15 cellular contexts compared by ENCODE assay signal in the genomic region with DNA sequence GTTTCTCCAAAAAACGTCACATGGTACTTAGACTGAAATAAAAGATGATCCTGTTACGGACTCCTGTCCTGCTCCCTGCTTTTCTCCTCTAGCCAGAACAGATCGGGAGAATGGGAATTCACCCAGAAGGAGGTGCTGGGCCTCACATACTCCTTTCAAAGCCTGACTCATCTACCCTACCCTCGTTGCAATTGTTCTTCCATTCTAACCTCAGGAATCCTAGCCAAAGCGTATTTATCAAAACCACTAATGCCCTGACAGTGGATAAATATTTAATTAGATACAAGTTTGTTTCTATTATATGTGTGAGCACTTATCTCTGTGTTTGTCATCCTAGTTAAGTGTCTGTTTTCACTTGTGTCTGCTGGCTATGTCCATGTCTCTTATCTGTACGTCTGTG. TPM values are rescaled to one million over a fixed set of nuclear protein-coding genes. Genes with fewer than 3 reads are reported as not detected.
DNase-seq lines count a peak whose midpoint lies in the region; ATAC-seq and TF ChIP-seq lines count a peak whose summit lies in the region.
"Had no signal": no experiment of that assay in that cellular context is flagged by ENCODE, and none has a peak within 500 bp of the region (broad histone marks: within the 10 kb centered on the region; RNA-seq: fewer than 3 reads in every experiment).

No MANE protein-coding gene starts in this region.

- TF ChIP-seq CTCF in fibroblast of lung (conservative IDR thresholded peaks at IDR 0.05 in 1 of 2, IDR thresholded peaks at IDR 0.05 in 1 of 2; ENCODE audit: low read depth in 1 of 2, low read length in 2 of 2) (no peak), smooth muscle cell (IDR thresholded peaks at IDR 0.05; ENCODE audit: borderline replicate concordance, insufficient read depth, poor library complexity, severe bottlenecking) (no peak)

- H3K4me1 Mint-ChIP-seq in activated T-cell treated with anti-CD3 and anti-CD28 coated beads, Interleukin-2, amount 50 U/mL, for 72 hours (ENCODE audit: low read depth): no peaks in the 10 kb centered on the region

- H3K36me3 Mint-ChIP-seq in activated T-cell treated with anti-CD3 and anti-CD28 coated beads, Interleukin-2, amount 50 U/mL, for 72 hours (ENCODE audit: insufficient read depth in 2 of 2): no peaks in the 10 kb centered on the region

- no peak overlapping the region for H3K9ac ChIP-seq in fibroblast of lung (ENCODE audit: insufficient read depth, low read length)
- H3K9ac ChIP-seq in smooth muscle cell (ENCODE audit: low read depth): no peak overlapping the region

- H2AFZ ChIP-seq in fibroblast of lung (ENCODE audit: low read length) (no peak overlapping the region), smooth muscle cell (ENCODE audit: low read depth) (no peak overlapping the region)

- H3K4me1 ChIP-seq in fibroblast of lung (ENCODE audit: control insufficient read depth, extremely low read depth, insufficient read depth, low read length) (no peaks in the 10 kb centered on the region), smooth muscle cell (ENCODE audit: low read depth) (no peaks in the 10 kb centered on the region)
- H3K4me1 ChIP-seq: pancreas had no signal

- H3K9me3 Mint-ChIP-seq in activated T-cell treated with anti-CD3 and anti-CD28 coated beads, Interleukin-2, amount 50 U/mL, for 72 hours: no peaks in the 10 kb centered on the region
- H3K9me3 Mint-ChIP-seq: activated naive CD4-positive, alpha-beta T cell treated with anti-CD3 and anti-CD28 coated beads, Interleukin-2, amount 50 U/mL, for 24 hours; CD4-positive, alpha-beta memory T cell had no signal

- H3K4me2 ChIP-seq in fibroblast of lung (ENCODE audit: extremely low read depth, insufficient read depth, low read length) (no peak overlapping the region), smooth muscle cell (peak overlapping the region; percentile 17)

- WGBS in smooth muscle cell (ENCODE audit: low lambda C conversion rate): 30% methylated on average over 6 of the region's 6 CpGs

- no peaks in the 10 kb centered on the region for H3K79me2 ChIP-seq in fibroblast of lung (ENCODE audit: control insufficient read depth, insufficient read depth, low read length)
- no peaks in the 10 kb centered on the region for H3K79me2 ChIP-seq in smooth muscle cell (ENCODE audit: low read depth)

- H3F3A ChIP-seq in smooth muscle cell (ENCODE audit: low read depth): no peaks in the 10 kb centered on the region

- H4K20me1 ChIP-seq in fibroblast of lung (ENCODE audit: control insufficient read depth, extremely low read depth, insufficient read depth, low read length): no peaks in the 10 kb centered on the region
- no peaks in the 10 kb centered on the region for H4K20me1 ChIP-seq in smooth muscle cell (ENCODE audit: low read depth)

- DNase-seq in GM04503 (ENCODE audit: low read depth) (peak; percentile 20), RPMI7951 (ENCODE audit: low read depth) (peak; percentile 28), fibroblast of lung (ENCODE audit: low read depth in 2 of 2) (peak; percentile 22 to 83), smooth muscle cell (lab: John Stamatoyannopoulos, UW; ENCODE audit: unreplicated experiment) (no peak)
- DNase-seq in activated T-cell treated with anti-CD3 and anti-CD28 coated beads, Interleukin-2, amount 50 U/mL, for 72 hours: no peak
- DNase-seq: MM.1S; NCI-H2081 treated with DMSO at 0.1 percent for 48 hours; NCI-H774; spleen; stimulated activated naive CD8-positive, alpha-beta T cell treated with anti-CD3 and anti-CD28 coated beads, Interleukin-15, Interleukin-2, amounts not matched to agents 100 U/mL and 50 U/mL, for 24 hours had no signal

- no peak for ATAC-seq in activated T-cell treated with anti-CD3 and anti-CD28 coated beads, Interleukin-2, amount 50 U/mL, for 72 hours (replicated peaks in 1 of 2)
- ATAC-seq in HG02938 (IDR thresholded peaks at IDR 0.05; ENCODE audit: unreplicated experiment): no peak
- ATAC-seq in GM18870 (IDR thresholded peaks at IDR 0.05; ENCODE audit: unreplicated experiment): no peak

- H3K27me3 Mint-ChIP-seq in activated T-cell treated with anti-CD3 and anti-CD28 coated beads, Interleukin-2, amount 50 U/mL, for 72 hours (ENCODE audit: low read depth): peaks cover 7% of the 10 kb centered on the region
- H3K27me3 Mint-ChIP-seq: activated naive CD4-positive, alpha-beta T cell treated with anti-CD3 and anti-CD28 coated beads, Interleukin-2, amount 50 U/mL, for 24 hours; CD4-positive, alpha-beta memory T cell had no signal

- no peaks in the 10 kb centered on the region for H3K9me3 ChIP-seq in fibroblast of lung (ENCODE audit: control insufficient read depth, insufficient read depth, low read depth, low read length)
- H3K9me3 ChIP-seq in smooth muscle cell (replicated peaks; ENCODE audit: low read depth): no peaks in the 10 kb centered on the region
- H3K9me3 ChIP-seq: pancreas, spleen had no signal

- H3K27me3 ChIP-seq in fibroblast of lung (ENCODE audit: control insufficient read depth, insufficient read depth, low read length) (peaks cover 11% of the 10 kb centered on the region), smooth muscle cell (ENCODE audit: low read depth) (peaks cover 32% of the 10 kb centered on the region)
- H3K27me3 ChIP-seq: pancreas, spleen had no signal

- H3K4me3 Mint-ChIP-seq in activated T-cell treated with anti-CD3 and anti-CD28 coated beads, Interleukin-2, amount 50 U/mL, for 72 hours: no peak overlapping the region
- H3K4me3 Mint-ChIP-seq: activated naive CD4-positive, alpha-beta T cell treated with anti-CD3 and anti-CD28 coated beads, Interleukin-2, amount 50 U/mL, for 24 hours; CD4-positive, alpha-beta memory T cell had no signal

- H3K4me3 ChIP-seq in fibroblast of lung (replicated peaks in 1 of 4; ENCODE audit: control extremely low read depth in 1 of 4, insufficient read depth in 1 of 4, low read depth in 3 of 4, low read length in 4 of 4): no peak overlapping the region
- H3K4me3 ChIP-seq in smooth muscle cell: no peak overlapping the region
- H3K4me3 ChIP-seq: pancreas, spleen had no signal

- H3K36me3 ChIP-seq in fibroblast of lung (ENCODE audit: control insufficient read depth, insufficient read depth, low read length): no peaks in the 10 kb centered on the region
- no peaks in the 10 kb centered on the region for H3K36me3 ChIP-seq in smooth muscle cell (ENCODE audit: low read depth)
- H3K36me3 ChIP-seq: pancreas had no signal

- no peak overlapping the region for H3K27ac Mint-ChIP-seq in activated T-cell treated with anti-CD3 and anti-CD28 coated beads, Interleukin-2, amount 50 U/mL, for 72 hours
- H3K27ac Mint-ChIP-seq: activated naive CD4-positive, alpha-beta T cell treated with anti-CD3 and anti-CD28 coated beads, Interleukin-2, amount 50 U/mL, for 24 hours; CD4-positive, alpha-beta memory T cell had no signal

- H3K27ac ChIP-seq in fibroblast of lung (ENCODE audit: insufficient read depth, low read length) (no peak overlapping the region), smooth muscle cell (ENCODE audit: low read depth) (peak overlapping the region; percentile 54)
- H3K27ac ChIP-seq: pancreas, spleen had no signal

RNA-seq across cellular contexts. Expression of gene ZCWPW1, which starts 21.7 kb away (rescaled TPM):
- total RNA-seq in RPMI7951 (2014; rRNA removed; shearing (Covaris generic)): 0.20 and 3.7 TPM in 2 replicates
- 2.8 and 4.1 TPM in 2 replicates for total RNA-seq in fibroblast of lung
- polyA plus RNA-seq in fibroblast of lung: 0.64 and 1.1 TPM in 2 replicates
- 1.5 and 2.4 TPM in 2 replicates for polyA plus RNA-seq in fibroblast of lung (2012)
- not detected in 2 replicates for polyA minus RNA-seq in fibroblast of lung (ENCODE audit: low replicate concordance)
- total RNA-seq in smooth muscle cell: 0.27 and 5.3 TPM in 2 replicates
- 3.8 and 3.9 TPM in 2 replicates for polyA plus RNA-seq in smooth muscle cell
- total RNA-seq in activated T-cell treated with anti-CD3 and anti-CD28 coated beads, Interleukin-2, amount 50 U/mL, for 72 hours: 1 to 10 TPM; 5.9 to 6.5 TPM

RNA-seq across cellular contexts. Expression of gene MEPCE, which starts 22.9 kb away (rescaled TPM):
- total RNA-seq in RPMI7951 (2014; rRNA removed; shearing (Covaris generic)): 22.2 and 22.5 TPM in 2 replicates
- total RNA-seq in fibroblast of lung (24.4 and 26.6 TPM in 2 replicates), smooth muscle cell (19.7 and 20.3 TPM in 2 replicates)
- polyA plus RNA-seq in fibroblast of lung (11.4 and 17.6 TPM in 2 replicates), smooth muscle cell (14.8 and 14.9 TPM in 2 replicates)
- polyA plus RNA-seq in fibroblast of lung (2012): 22.1 and 32.1 TPM in 2 replicates
- polyA minus RNA-seq in fibroblast of lung (ENCODE audit: low replicate concordance): 36.7 and 53.3 TPM in 2 replicates
- 10 to 100 TPM; 61.0 to 66.7 TPM for total RNA-seq in activated T-cell treated with anti-CD3 and anti-CD28 coated beads, Interleukin-2, amount 50 U/mL, for 72 hours

RNA-seq across cellular contexts. Expression of gene PPP1R35, which starts 29.5 kb away (rescaled TPM):
- 30.5 and 40.4 TPM in 2 replicates for total RNA-seq in RPMI7951 (2014; rRNA removed; shearing (Covaris generic))
- total RNA-seq in fibroblast of lung (18.2 and 18.3 TPM in 2 replicates), smooth muscle cell (12.5 and 21.5 TPM in 2 replicates)
- polyA plus RNA-seq in fibroblast of lung (7.0 and 9.8 TPM in 2 replicates), smooth muscle cell (41.6 and 46.0 TPM in 2 replicates)
- polyA plus RNA-seq in fibroblast of lung (2012): 14.1 and 25.5 TPM in 2 replicates
- polyA minus RNA-seq in fibroblast of lung (ENCODE audit: low replicate concordance): 1.8 and 6.2 TPM in 2 replicates
- 10 to 100 TPM; 59.0 to 68.8 TPM for total RNA-seq in activated T-cell treated with anti-CD3 and anti-CD28 coated beads, Interleukin-2, amount 50 U/mL, for 72 hours

RNA-seq across cellular contexts. Expression of gene PILRA, which starts 33.5 kb away (rescaled TPM):
- total RNA-seq in RPMI7951 (2014; rRNA removed; shearing (Covaris generic)): not detected in 2 replicates
- 0.33 TPM in 1 of 2 replicates, not detected in the other for total RNA-seq in fibroblast of lung
- polyA plus RNA-seq in fibroblast of lung: 0.15 and 0.20 TPM in 2 replicates
- polyA plus RNA-seq in fibroblast of lung (2012): 0.28 TPM in 1 of 2 replicates, not detected in the other
- polyA minus RNA-seq in fibroblast of lung (ENCODE audit: low replicate concordance): not detected in 2 replicates
- 1.3 and 1.4 TPM in 2 replicates for total RNA-seq in smooth muscle cell
- 1.8 and 2.0 TPM in 2 replicates for polyA plus RNA-seq in smooth muscle cell
- total RNA-seq in activated T-cell treated with anti-CD3 and anti-CD28 coated beads, Interleukin-2, amount 50 U/mL, for 72 hours: 10 to 100 TPM in 1 of 2 donors, 1 to 10 TPM in 1; 3.4 to 14.1 TPM

RNA-seq across cellular contexts. Expression of gene PILRB, which starts 48.9 kb away (rescaled TPM):
- total RNA-seq in RPMI7951 (2014; rRNA removed; shearing (Covaris generic)): 7.7 and 10.1 TPM in 2 replicates
- total RNA-seq in fibroblast of lung (3.6 and 4.3 TPM in 2 replicates), smooth muscle cell (12.0 TPM in 2 replicates)
- polyA plus RNA-seq in fibroblast of lung (6.5 and 8.8 TPM in 2 replicates), smooth muscle cell (10.1 and 14.5 TPM in 2 replicates)
- polyA plus RNA-seq in fibroblast of lung (2012): 2.7 TPM in 2 replicates
- polyA minus RNA-seq in fibroblast of lung (ENCODE audit: low replicate concordance): 6.3 and 18.0 TPM in 2 replicates
- 10 to 100 TPM; 43.6 to 78.3 TPM for total RNA-seq in activated T-cell treated with anti-CD3 and anti-CD28 coated beads, Interleukin-2, amount 50 U/mL, for 72 hours

Comparison
In these comparisons a context has a peak if more than half of its experiments do, and no peak if none do; other contexts are left out.
1. DNase-seq: peak in GM04503 (single experiment), RPMI7951 (single experiment) and fibroblast of lung (2 of 2); none in smooth muscle cell (single experiment) and activated T-cell treated with anti-CD3 and anti-CD28 coated beads, Interleukin-2, amount 50 U/mL, for 72 hours (0 of 2).